ENCODE assay signal across 30 cellular contexts in the genomic region with DNA sequence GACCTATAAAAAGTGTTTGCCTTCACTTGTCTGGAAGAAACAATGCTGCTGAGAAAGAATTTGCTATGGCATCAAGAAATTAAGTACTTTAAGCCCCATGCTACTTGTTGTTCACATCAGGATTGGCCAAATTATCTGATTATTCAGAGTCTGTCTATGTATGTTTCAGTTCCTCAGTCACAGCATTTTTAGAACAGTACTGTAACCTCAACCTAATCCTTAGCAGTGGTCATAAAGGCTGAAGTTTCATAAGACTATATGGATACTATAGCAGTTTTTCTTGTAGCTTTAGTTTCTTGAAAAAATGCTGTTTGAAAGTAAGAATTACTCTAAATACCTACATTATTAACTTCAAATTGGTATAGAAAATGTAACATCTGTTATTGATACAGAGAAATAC.
"Had no signal": no experiment of that assay in that cellular context is flagged by ENCODE, and none has a peak within 500 bp of the region (broad histone marks: within the 10 kb centered on the region; RNA-seq: fewer than 3 reads in every experiment).

No MANE protein-coding gene starts in this region.

- H3K27ac ChIP-seq: ascending aorta, cardiac muscle cell, WERI-Rb-1 had no signal

- DNase-seq: activated CD4-positive, alpha-beta memory T cell treated with anti-CD3 and anti-CD28 coated beads, Interleukin-2, amount 10 ng/mL, durations not matched to agents 7 days and 5 days; activated CD4-positive, alpha-beta T cell treated with anti-CD3 and anti-CD28 coated beads for 1 hour; activated CD4-positive, alpha-beta T cell treated with anti-CD3 and anti-CD28 coated beads for 36 hours; activated CD4-positive, alpha-beta T cell treated with anti-CD3 and anti-CD28 coated beads for 48 hours; activated CD4-positive, alpha-beta T cell treated with anti-CD3 and anti-CD28 coated beads, Interleukin-2, amount 10 ng/mL, durations not matched to agents 7 days and 5 days; activated CD4-positive, alpha-beta T cell treated with anti-CD3 and anti-CD28 coated beads, Interleukin-2, amount 50 U/mL, for 48 hours; activated CD4-positive, CD25-positive, alpha-beta regulatory T cell; activated CD8-positive, alpha-beta memory T cell treated with anti-CD3 and anti-CD28 coated beads for 24 hours; activated CD8-positive, alpha-beta memory T cell treated with anti-CD3 and anti-CD28 coated beads, Interleukin-2, amount 10 ng/mL, durations not matched to agents 7 days and 5 days; activated CD8-positive, alpha-beta memory T cell treated with anti-CD3 and anti-CD28 coated beads, Interleukin-2, amount 50 U/mL, for 48 hours; activated CD8-positive, alpha-beta T cell treated with anti-CD3 and anti-CD28 coated beads, Interleukin-2, amount 10 ng/mL, durations not matched to agents 7 days and 5 days; activated effector memory CD4-positive, alpha-beta T cell treated with Interleukin-2 at 50 U/mL for 16 hours; activated gamma-delta T cell; activated naive CD4-positive, alpha-beta T cell treated with anti-CD3 and anti-CD28 coated beads, Interleukin-2, amount 10 ng/mL, durations not matched to agents 7 days and 5 days; activated naive CD4-positive, alpha-beta T cell treated with Interleukin-2 at 50 U/mL for 16 hours; activated naive CD8-positive, alpha-beta T cell treated with anti-CD3 and anti-CD28 coated beads, Interleukin-2, amount 10 ng/mL, durations not matched to agents 7 days and 5 days; activated naive CD8-positive, alpha-beta T cell treated with anti-CD3 and anti-CD28 coated beads, Interleukin-2, amount 50 U/mL, for 24 hours; activated T-cell treated with anti-CD3 and anti-CD28 coated beads, Interleukin-2, amount 50 U/mL, for 24 hours; activated T-cell treated with anti-CD3 and anti-CD28 coated beads, Interleukin-2, amount 50 U/mL, for 48 hours; amygdala; anterior cingulate cortex; caudate nucleus; cerebellar nuclear complex; T-helper 2 cell; T-helper 9 cell; WERI-Rb-1 had no signal

- H3K4me3 ChIP-seq: ascending aorta, cardiac muscle cell had no signal

- H3K4me1 ChIP-seq: ascending aorta had no signal

- H3K27me3 ChIP-seq: ascending aorta, cardiac muscle cell had no signal

- ATAC-seq: activated CD4-positive, alpha-beta T cell treated with anti-CD3 and anti-CD28 coated beads for 36 hours; activated CD4-positive, CD25-positive, alpha-beta regulatory T cell treated with anti-CD3 and anti-CD28 coated beads, Interleukin-2, amount 50 U/mL, for 24 hours; activated CD8-positive, alpha-beta memory T cell treated with anti-CD3 and anti-CD28 coated beads, Interleukin-2, amount 10 ng/mL, durations not matched to agents 7 days and 5 days; activated CD8-positive, alpha-beta T cell treated with anti-CD3 and anti-CD28 coated beads, Interleukin-2, amount 10 ng/mL, durations not matched to agents 7 days and 5 days; activated naive CD8-positive, alpha-beta T cell treated with anti-CD3 and anti-CD28 coated beads, Interleukin-2, amount 50 U/mL, for 24 hours; WTC11 had no signal

- H3K36me3 ChIP-seq: ascending aorta, cardiac muscle cell, WERI-Rb-1 had no signal

- H3K9me3 ChIP-seq: ascending aorta had no signal
